24 cellular contexts compared by ENCODE assay signal in the genomic region with DNA sequence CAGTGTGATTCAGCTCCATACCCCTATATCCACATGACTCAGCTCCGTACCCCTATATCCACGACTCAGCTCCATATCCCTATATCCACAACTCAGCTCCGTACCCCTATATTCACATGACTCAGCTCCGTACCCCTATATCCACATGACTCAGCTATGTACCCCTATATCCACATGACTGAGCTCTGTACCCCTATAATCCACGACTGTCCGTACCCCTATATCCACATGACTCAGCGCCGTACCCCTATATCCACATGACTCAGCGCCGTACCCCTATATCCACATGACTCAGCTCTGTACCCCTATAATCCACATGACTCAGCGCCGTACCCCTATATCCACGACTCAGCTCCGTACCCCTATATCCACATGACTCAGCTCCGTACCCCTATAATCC.
"Had no signal": no experiment of that assay in that cellular context is flagged by ENCODE, and none has a peak within 500 bp of the region (broad histone marks: within the 10 kb centered on the region; RNA-seq: fewer than 3 reads in every experiment).

No MANE protein-coding gene starts in this region.

- H3K27ac Mint-ChIP-seq: activated CD4-positive, alpha-beta memory T cell treated with anti-CD3 and anti-CD28 coated beads for 36 hours; immature natural killer cell; T-helper 17 cell had no signal

- FAIRE-seq: colon, endothelial cell of umbilical vein, small intestine had no signal

- H3K4me3 Mint-ChIP-seq: activated CD4-positive, alpha-beta memory T cell treated with anti-CD3 and anti-CD28 coated beads for 36 hours; central memory CD8-positive, alpha-beta T cell; immature natural killer cell; T-helper 17 cell had no signal

- H3K9me3 Mint-ChIP-seq: activated CD4-positive, alpha-beta memory T cell treated with anti-CD3 and anti-CD28 coated beads for 36 hours; central memory CD8-positive, alpha-beta T cell; immature natural killer cell had no signal

- DNase-seq: activated CD4-positive, alpha-beta memory T cell treated with anti-CD3 and anti-CD28 coated beads for 36 hours; activated CD4-positive, alpha-beta T cell treated with anti-CD3 and anti-CD28 coated beads for 48 hours; activated naive CD4-positive, alpha-beta T cell treated with anti-CD3 and anti-CD28 coated beads, Interleukin-2, amount 50 U/mL, for 16 hours; activated T-cell treated with anti-CD3 and anti-CD28 coated beads, Interleukin-2, amount 50 U/mL, for 48 hours; anterior cingulate cortex; brain microvascular endothelial cell; effector memory CD4-positive, alpha-beta T cell; foreskin melanocyte; immature natural killer cell; left ventricle myocardium superior; mesenchymal stem cell; occipital lobe; small intestine; stimulated activated CD4-positive, alpha-beta T cell treated with anti-CD3 and anti-CD28 coated beads, Interleukin-2, amount 100 ng/mL, for 48 hours; stimulated activated CD8-positive, alpha-beta memory T cell treated with anti-CD3 and anti-CD28 coated beads, Interleukin-4, amount 100 ng/mL, for 48 hours; stimulated activated naive CD4-positive, alpha-beta T cell; SW 1271; T-helper 17 cell; testis; upper lobe of left lung had no signal

- H3K27ac ChIP-seq: brain microvascular endothelial cell, testis, upper lobe of left lung had no signal

- ATAC-seq: left ventricle myocardium superior, sciatic nerve, T-helper 17 cell had no signal

- H3K9me3 ChIP-seq: testis, upper lobe of left lung had no signal

- H3K27me3 ChIP-seq: brain microvascular endothelial cell, testis, upper lobe of left lung had no signal

- H3K27me3 Mint-ChIP-seq: activated CD4-positive, alpha-beta memory T cell treated with anti-CD3 and anti-CD28 coated beads for 36 hours; central memory CD8-positive, alpha-beta T cell; T-helper 17 cell had no signal

- H3K4me1 Mint-ChIP-seq: central memory CD8-positive, alpha-beta T cell; immature natural killer cell had no signal

- H3K4me3 ChIP-seq: testis, upper lobe of left lung had no signal
